ENCODE assay signal across 2 cellular contexts in genomic region chr14:94648801-94649200, GRCh38.
TF ChIP-seq lines count a peak whose summit lies in the region.

No MANE protein-coding gene starts in this region.

TF ChIP-seq in K562, 482 proteins besides CTCF, POLR2A, EP300 and RAD21:
- TF ChIP-seq ZNF764 (CRISPR knock-in tag; IDR thresholded peaks at IDR 0.05; ENCODE audit: low read depth) (no peak), LCOR (CRISPR knock-in tag; IDR thresholded peaks at IDR 0.05) (no peak), ZNF224 (CRISPR knock-in tag; IDR thresholded peaks at IDR 0.05) (peak; percentile 97), HSF4 (CRISPR knock-in tag; IDR thresholded peaks at IDR 0.05; ENCODE audit: borderline replicate concordance) (no peak), TBL1XR1 (IDR thresholded peaks at IDR 0.05; ENCODE audit: low read length in 2 of 2) (no peak)
- TF ChIP-seq, protein P1, sequence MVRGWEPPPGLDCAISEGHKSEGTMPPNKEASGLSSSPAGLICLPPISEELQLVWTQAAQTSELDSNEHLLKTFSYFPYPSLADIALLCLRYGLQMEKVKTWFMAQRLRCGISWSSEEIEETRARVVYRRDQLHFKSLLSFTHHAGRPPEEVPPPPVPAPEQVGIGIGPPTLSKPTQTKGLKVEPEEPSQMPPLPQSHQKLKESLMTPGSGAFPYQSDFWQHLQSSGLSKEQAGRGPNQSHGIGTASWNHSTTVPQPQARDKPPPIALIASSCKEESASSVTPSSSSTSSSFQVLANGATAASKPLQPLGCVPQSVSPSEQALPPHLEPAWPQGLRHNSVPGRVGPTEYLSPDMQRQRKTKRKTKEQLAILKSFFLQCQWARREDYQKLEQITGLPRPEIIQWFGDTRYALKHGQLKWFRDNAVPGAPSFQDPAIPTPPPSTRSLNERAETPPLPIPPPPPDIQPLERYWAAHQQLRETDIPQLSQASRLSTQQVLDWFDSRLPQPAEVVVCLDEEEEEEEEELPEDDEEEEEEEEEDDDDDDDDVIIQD (CRISPR knock-in tag; IDR thresholded peaks at IDR 0.05) = no peak

TF ChIP-seq in HepG2, 621 proteins besides CTCF, POLR2A, EP300 and RAD21:
- TF ChIP-seq, protein P2, sequence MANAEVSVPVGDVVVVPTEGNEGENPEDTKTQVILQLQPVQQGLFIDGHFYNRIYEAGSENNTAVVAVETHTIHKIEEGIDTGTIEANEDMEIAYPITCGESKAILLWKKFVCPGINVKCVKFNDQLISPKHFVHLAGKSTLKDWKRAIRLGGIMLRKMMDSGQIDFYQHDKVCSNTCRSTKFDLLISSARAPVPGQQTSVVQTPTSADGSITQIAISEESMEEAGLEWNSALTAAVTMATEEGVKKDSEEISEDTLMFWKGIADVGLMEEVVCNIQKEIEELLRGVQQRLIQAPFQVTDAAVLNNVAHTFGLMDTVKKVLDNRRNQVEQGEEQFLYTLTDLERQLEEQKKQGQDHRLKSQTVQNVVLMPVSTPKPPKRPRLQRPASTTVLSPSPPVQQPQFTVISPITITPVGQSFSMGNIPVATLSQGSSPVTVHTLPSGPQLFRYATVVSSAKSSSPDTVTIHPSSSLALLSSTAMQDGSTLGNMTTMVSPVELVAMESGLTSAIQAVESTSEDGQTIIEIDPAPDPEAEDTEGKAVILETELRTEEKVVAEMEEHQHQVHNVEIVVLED (CRISPR knock-in tag; IDR thresholded peaks at IDR 0.05; ENCODE audit: borderline replicate concordance) = no peak
- no peak for TF ChIP-seq USF2 (IDR thresholded peaks at IDR 0.05; ENCODE audit: low read depth, low read length)
- no peak for TF ChIP-seq USF2 (CRISPR knock-in tag; IDR thresholded peaks at IDR 0.05; ENCODE audit: borderline replicate concordance)
- TF ChIP-seq, protein P3, sequence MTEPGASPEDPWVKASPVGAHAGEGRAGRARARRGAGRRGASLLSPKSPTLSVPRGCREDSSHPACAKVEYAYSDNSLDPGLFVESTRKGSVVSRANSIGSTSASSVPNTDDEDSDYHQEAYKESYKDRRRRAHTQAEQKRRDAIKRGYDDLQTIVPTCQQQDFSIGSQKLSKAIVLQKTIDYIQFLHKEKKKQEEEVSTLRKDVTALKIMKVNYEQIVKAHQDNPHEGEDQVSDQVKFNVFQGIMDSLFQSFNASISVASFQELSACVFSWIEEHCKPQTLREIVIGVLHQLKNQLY (CRISPR knock-in tag; IDR thresholded peaks at IDR 0.05) = no peak
- no peak for TF ChIP-seq ZBTB21 (CRISPR knock-in tag; IDR thresholded peaks at IDR 0.05)
- no peak for TF ChIP-seq MIER3 (CRISPR knock-in tag; IDR thresholded peaks at IDR 0.05; ENCODE audit: borderline replicate concordance)
- no peak for TF ChIP-seq NFYC (CRISPR knock-in tag; IDR thresholded peaks at IDR 0.05)
- TF ChIP-seq ZNF224 (CRISPR knock-in tag; IDR thresholded peaks at IDR 0.05) = peak; percentile 100
